Comparison of ENCODE assay signal across 1 cellular context in the genomic region with DNA sequence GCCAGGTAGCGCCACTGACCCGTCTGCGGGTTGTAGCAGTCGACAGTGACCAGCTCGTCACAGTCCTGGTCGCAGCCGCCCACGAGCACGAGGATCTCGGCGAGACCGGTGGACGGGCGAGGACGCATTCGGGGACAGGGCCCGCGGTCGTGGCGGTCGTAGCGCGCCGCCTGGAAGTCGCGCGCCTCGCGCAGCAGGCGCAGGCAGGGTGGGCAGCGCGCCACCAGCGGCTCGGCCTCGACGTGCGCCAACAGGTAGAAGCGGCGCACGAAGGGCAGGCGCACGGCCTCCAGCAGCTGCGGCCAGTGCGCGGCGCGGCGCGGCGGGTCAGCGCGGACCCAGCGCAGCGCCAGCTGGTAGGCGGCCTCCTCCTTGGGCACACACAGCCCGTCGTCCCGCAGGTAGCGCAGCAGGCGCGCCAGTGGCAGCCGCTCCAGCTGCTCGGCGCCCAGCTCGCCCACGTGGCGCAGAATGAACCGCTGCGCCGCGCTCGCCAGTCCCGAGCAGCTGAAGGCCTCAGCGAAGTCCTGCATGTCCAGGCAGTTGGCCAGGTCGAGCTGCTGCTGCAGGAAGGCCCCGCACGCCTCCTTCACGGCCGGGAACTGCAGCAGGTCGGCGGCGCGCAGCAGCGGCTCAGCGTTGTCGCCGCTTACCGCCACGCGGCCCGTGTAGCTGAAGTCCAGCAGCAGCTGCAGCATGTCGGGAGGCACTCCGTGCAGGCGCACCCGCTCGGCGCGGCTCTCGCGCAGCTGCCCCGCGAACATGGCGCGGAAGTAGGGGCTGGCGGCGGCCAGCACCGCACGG.
TF ChIP-seq lines count a peak whose summit lies in the region.

No MANE protein-coding gene starts in this region.

TF ChIP-seq in HepG2, 621 proteins besides CTCF, POLR2A, EP300 and RAD21 (continued from another document and continues in another):
- TF ChIP-seq, protein P1, sequence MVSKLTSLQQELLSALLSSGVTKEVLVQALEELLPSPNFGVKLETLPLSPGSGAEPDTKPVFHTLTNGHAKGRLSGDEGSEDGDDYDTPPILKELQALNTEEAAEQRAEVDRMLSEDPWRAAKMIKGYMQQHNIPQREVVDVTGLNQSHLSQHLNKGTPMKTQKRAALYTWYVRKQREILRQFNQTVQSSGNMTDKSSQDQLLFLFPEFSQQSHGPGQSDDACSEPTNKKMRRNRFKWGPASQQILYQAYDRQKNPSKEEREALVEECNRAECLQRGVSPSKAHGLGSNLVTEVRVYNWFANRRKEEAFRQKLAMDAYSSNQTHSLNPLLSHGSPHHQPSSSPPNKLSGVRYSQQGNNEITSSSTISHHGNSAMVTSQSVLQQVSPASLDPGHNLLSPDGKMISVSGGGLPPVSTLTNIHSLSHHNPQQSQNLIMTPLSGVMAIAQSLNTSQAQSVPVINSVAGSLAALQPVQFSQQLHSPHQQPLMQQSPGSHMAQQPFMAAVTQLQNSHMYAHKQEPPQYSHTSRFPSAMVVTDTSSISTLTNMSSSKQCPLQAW (CRISPR knock-in tag; IDR thresholded peaks at IDR 0.05) = no peak
- TF ChIP-seq ARHGAP35 (CRISPR knock-in tag; IDR thresholded peaks at IDR 0.05; ENCODE audit: borderline replicate concordance) = no peak
- no peak for TF ChIP-seq PHF5A (CRISPR knock-in tag; IDR thresholded peaks at IDR 0.05; ENCODE audit: low read depth, unreplicated experiment)
- no peak for TF ChIP-seq CBFB (CRISPR knock-in tag; IDR thresholded peaks at IDR 0.05)
- TF ChIP-seq ZNF296 (CRISPR knock-in tag; conservative IDR thresholded peaks at IDR 0.05) = peak; percentile 82
- TF ChIP-seq ZNF577 (CRISPR knock-in tag; IDR thresholded peaks at IDR 0.05; ENCODE audit: borderline replicate concordance, low read depth) = no peak
- no peak for TF ChIP-seq ZC3H4 (CRISPR knock-in tag; IDR thresholded peaks at IDR 0.05; ENCODE audit: borderline replicate concordance)
- no peak for TF ChIP-seq NR3C1 (CRISPR knock-in tag; IDR thresholded peaks at IDR 0.05)
- TF ChIP-seq SRY (CRISPR knock-in tag; IDR thresholded peaks at IDR 0.05) = no peak
- TF ChIP-seq ADNP (CRISPR knock-in tag; IDR thresholded peaks at IDR 0.05) = 0 out of 2 replicates have a peak, but pooled peaks have one; percentile 14
- TF ChIP-seq, protein P2, sequence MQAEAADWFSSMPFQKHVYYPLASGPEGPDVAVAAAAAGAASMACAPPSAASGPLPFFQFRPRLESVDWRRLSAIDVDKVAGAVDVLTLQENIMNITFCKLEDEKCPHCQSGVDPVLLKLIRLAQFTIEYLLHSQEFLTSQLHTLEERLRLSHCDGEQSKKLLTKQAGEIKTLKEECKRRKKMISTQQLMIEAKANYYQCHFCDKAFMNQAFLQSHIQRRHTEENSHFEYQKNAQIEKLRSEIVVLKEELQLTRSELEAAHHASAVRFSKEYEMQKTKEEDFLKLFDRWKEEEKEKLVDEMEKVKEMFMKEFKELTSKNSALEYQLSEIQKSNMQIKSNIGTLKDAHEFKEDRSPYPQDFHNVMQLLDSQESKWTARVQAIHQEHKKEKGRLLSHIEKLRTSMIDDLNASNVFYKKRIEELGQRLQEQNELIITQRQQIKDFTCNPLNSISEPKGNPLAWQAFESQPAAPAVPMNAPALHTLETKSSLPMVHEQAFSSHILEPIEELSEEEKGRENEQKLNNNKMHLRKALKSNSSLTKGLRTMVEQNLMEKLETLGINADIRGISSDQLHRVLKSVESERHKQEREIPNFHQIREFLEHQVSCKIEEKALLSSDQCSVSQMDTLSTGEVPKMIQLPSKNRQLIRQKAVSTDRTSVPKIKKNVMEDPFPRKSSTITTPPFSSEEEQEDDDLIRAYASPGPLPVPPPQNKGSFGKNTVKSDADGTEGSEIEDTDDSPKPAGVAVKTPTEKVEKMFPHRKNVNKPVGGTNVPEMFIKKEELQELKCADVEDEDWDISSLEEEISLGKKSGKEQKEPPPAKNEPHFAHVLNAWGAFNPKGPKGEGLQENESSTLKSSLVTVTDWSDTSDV (CRISPR knock-in tag; IDR thresholded peaks at IDR 0.05) = no peak
- TF ChIP-seq CBX2 (IDR thresholded peaks at IDR 0.05; ENCODE audit: low read depth, low read length) = no peak
- TF ChIP-seq CBX2 (CRISPR knock-in tag; IDR thresholded peaks at IDR 0.05; ENCODE audit: low read depth) = peak; percentile 31; the same call in 1 of the 2 replicates
- peak; percentile 76; the same call in 1 of the 2 replicates for TF ChIP-seq FOXC1 (CRISPR knock-in tag; IDR thresholded peaks at IDR 0.05; ENCODE audit: borderline replicate concordance)
- TF ChIP-seq TCF12 (IDR thresholded peaks at IDR 0.05) = no peak
- no peak for TF ChIP-seq TCF12 (CRISPR knock-in tag; IDR thresholded peaks at IDR 0.05)
- no peak for TF ChIP-seq POLR2AphosphoS5 (IDR thresholded peaks at IDR 0.05; ENCODE audit: low read depth, low read length)
- peak; percentile 73; the same call in 1 of the 2 replicates for TF ChIP-seq ZNF674 (CRISPR knock-in tag; IDR thresholded peaks at IDR 0.05; ENCODE audit: low read depth)
- 0 out of 2 replicates have a peak, but pooled peaks have one; percentile 32 for TF ChIP-seq RNF2 (conservative IDR thresholded peaks at IDR 0.05; ENCODE audit: low read depth)
- no peak for TF ChIP-seq ZNF816 (CRISPR knock-in tag; IDR thresholded peaks at IDR 0.05; ENCODE audit: borderline replicate concordance)
- TF ChIP-seq SAFB2 (CRISPR knock-in tag; IDR thresholded peaks at IDR 0.05; ENCODE audit: borderline replicate concordance, low read depth) = peak; percentile 81
- peak; percentile 82 for TF ChIP-seq MYC (CRISPR knock-in tag; IDR thresholded peaks at IDR 0.05; ENCODE audit: borderline replicate concordance)
- peak; percentile 82 for TF ChIP-seq AGO2 (optimal IDR thresholded peaks at IDR 0.05; ENCODE audit: low read depth, low read length)
- TF ChIP-seq, protein P3, sequence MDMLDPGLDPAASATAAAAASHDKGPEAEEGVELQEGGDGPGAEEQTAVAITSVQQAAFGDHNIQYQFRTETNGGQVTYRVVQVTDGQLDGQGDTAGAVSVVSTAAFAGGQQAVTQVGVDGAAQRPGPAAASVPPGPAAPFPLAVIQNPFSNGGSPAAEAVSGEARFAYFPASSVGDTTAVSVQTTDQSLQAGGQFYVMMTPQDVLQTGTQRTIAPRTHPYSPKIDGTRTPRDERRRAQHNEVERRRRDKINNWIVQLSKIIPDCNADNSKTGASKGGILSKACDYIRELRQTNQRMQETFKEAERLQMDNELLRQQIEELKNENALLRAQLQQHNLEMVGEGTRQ (IDR thresholded peaks at IDR 0.05; ENCODE audit: low read depth, low read length) = no peak
- TF ChIP-seq, protein P3 (CRISPR knock-in tag; IDR thresholded peaks at IDR 0.05; ENCODE audit: borderline replicate concordance) = no peak
- TF ChIP-seq MLLT10 (CRISPR knock-in tag; IDR thresholded peaks at IDR 0.05) = no peak
- peak; percentile 59; the same call in 1 of the 2 replicates for TF ChIP-seq MTA1 (CRISPR knock-in tag; IDR thresholded peaks at IDR 0.05; ENCODE audit: borderline replicate concordance)
- no peak for TF ChIP-seq ZNF260 (CRISPR knock-in tag; IDR thresholded peaks at IDR 0.05; ENCODE audit: borderline replicate concordance, low read depth)
- no peak for TF ChIP-seq GABPA (IDR thresholded peaks at IDR 0.05; ENCODE audit: low read depth, low read length)
- TF ChIP-seq GABPA (CRISPR knock-in tag; IDR thresholded peaks at IDR 0.05; ENCODE audit: low read depth) = no peak
- no peak for TF ChIP-seq ZNF207 (IDR thresholded peaks at IDR 0.05; ENCODE audit: borderline replicate concordance)
- TF ChIP-seq, protein P4, sequence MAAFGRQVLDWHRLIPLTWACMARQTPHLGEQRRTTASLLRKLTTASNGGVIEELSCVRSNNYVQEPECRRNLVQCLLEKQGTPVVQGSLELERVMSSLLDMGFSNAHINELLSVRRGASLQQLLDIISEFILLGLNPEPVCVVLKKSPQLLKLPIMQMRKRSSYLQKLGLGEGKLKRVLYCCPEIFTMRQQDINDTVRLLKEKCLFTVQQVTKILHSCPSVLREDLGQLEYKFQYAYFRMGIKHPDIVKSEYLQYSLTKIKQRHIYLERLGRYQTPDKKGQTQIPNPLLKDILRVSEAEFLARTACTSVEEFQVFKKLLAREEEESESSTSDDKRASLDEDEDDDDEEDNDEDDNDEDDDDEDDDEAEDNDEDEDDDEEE (CRISPR knock-in tag; IDR thresholded peaks at IDR 0.05) = no peak
- TF ChIP-seq ZFP37 (CRISPR knock-in tag; IDR thresholded peaks at IDR 0.05; ENCODE audit: borderline replicate concordance) = no peak
- TF ChIP-seq, protein P5, sequence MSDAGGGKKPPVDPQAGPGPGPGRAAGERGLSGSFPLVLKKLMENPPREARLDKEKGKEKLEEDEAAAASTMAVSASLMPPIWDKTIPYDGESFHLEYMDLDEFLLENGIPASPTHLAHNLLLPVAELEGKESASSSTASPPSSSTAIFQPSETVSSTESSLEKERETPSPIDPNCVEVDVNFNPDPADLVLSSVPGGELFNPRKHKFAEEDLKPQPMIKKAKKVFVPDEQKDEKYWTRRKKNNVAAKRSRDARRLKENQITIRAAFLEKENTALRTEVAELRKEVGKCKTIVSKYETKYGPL (CRISPR knock-in tag; IDR thresholded peaks at IDR 0.05) = no peak; the same call in 1 of the 2 replicates
- TF ChIP-seq, protein P6, sequence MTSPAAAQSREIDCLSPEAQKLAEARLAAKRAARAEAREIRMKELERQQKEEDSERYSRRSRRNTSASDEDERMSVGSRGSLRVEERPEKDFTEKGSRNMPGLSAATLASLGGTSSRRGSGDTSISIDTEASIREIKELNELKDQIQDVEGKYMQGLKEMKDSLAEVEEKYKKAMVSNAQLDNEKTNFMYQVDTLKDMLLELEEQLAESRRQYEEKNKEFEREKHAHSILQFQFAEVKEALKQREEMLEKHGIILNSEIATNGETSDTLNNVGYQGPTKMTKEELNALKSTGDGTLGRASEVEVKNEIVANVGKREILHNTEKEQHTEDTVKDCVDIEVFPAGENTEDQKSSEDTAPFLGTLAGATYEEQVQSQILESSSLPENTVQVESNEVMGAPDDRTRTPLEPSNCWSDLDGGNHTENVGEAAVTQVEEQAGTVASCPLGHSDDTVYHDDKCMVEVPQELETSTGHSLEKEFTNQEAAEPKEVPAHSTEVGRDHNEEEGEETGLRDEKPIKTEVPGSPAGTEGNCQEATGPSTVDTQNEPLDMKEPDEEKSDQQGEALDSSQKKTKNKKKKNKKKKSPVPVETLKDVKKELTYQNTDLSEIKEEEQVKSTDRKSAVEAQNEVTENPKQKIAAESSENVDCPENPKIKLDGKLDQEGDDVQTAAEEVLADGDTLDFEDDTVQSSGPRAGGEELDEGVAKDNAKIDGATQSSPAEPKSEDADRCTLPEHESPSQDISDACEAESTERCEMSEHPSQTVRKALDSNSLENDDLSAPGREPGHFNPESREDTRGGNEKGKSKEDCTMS (CRISPR knock-in tag; conservative IDR thresholded peaks at IDR 0.05) = no peak
- peak; percentile 19; the same call in 1 of the 2 replicates for TF ChIP-seq BORCS8-MEF2B (CRISPR knock-in tag; IDR thresholded peaks at IDR 0.05)
- no peak; the same call in 1 of the 2 replicates for TF ChIP-seq ZSCAN29 (CRISPR knock-in tag; conservative IDR thresholded peaks at IDR 0.05)
- no peak; the same call in 1 of the 2 replicates for TF ChIP-seq SP2 (CRISPR knock-in tag; IDR thresholded peaks at IDR 0.05)
- no peak for TF ChIP-seq ZNF841 (CRISPR knock-in tag; IDR thresholded peaks at IDR 0.05; ENCODE audit: borderline replicate concordance)
- TF ChIP-seq, protein P7, sequence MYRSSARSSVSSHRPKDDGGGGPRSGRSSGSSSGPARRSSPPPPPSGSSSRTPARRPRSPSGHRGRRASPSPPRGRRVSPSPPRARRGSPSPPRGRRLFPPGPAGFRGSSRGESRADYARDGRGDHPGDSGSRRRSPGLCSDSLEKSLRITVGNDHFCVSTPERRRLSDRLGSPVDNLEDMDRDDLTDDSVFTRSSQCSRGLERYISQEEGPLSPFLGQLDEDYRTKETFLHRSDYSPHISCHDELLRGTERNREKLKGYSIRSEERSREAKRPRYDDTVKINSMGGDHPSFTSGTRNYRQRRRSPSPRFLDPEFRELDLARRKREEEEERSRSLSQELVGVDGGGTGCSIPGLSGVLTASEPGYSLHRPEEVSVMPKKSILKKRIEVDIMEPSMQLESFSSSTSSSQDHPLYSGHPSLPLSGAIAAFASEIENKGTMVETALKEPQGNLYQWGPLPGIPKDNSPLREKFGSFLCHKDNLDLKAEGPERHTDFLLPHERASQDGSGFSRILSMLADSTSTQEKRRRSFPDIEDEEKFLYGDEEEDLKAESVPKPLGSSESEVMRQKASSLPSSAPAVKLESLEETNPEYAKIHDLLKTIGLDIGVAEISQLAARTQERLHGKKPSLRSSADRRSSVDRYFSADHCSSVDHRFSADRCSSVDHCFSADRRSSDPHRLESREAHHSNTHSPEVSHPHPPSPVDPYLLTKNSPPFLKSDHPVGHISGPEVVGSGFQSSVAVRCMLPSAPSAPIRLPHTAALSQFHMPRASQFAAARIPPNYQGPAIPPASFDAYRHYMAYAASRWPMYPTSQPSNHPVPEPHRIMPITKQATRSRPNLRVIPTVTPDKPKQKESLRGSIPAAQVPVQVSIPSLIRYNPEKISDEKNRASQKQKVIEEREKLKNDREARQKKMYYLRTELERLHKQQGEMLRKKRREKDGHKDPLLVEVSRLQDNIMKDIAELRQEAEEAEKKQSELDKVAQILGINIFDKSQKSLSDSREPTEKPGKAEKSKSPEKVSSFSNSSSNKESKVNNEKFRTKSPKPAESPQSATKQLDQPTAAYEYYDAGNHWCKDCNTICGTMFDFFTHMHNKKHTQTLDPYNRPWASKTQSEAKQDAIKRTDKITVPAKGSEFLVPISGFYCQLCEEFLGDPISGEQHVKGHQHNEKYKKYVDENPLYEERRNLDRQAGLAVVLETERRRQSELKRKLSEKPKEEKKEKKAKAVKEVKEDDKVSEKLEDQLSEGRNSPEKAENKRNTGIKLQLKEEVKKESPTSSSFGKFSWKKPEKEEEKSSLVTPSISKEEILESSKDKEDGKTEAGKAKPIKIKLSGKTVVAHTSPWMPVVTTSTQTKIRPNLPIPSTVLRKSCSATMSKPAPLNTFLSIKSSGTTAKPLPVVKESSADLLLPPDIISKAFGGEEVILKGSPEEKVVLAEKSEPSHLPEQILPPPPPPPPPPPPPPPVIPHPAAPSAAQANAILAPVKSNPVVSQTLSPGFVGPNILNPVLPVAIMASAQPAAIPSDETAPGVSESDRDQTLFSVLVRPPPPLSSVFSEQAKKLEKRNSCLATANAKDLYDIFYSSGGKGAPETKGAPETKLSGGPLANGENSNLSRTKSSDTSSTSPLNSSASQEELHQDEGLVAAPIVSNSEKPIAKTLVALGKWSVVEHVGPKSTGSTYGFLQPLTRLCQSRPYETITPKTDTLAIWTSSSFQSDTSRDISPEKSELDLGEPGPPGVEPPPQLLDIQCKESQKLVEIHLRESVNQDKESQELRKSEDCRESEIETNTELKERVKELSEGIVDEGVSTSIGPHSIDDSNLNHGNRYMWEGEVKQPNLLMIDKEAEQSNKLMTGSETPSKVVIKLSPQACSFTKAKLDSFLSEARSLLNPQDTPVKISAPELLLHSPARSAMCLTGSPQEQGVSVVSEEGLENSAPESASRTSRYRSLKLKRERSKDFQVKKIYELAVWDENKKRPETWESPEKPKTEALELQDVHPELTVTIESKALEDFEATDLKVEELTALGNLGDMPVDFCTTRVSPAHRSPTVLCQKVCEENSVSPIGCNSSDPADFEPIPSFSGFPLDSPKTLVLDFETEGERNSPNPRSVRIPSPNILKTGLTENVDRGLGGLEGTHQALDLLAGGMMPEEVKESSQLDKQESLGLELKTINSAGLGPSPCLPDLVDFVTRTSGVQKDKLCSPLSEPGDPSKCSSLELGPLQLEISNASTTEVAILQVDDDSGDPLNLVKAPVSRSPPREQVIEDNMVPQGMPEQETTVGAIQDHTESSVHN (CRISPR knock-in tag; IDR thresholded peaks at IDR 0.05) = 0 out of 2 replicates have a peak, but pooled peaks have one; percentile 22
